ENCODE assay signal across 9 cellular contexts in genomic region chr21:21200103-21200938, GRCh38.
DNase-seq lines count a peak whose midpoint lies in the region; ATAC-seq and TF ChIP-seq lines count a peak whose summit lies in the region.
"Had no signal": no experiment of that assay in that cellular context is flagged by ENCODE, and none has a peak within 500 bp of the region (broad histone marks: within the 10 kb centered on the region; RNA-seq: fewer than 3 reads in every experiment).

No MANE protein-coding gene starts in this region.

- no peaks in the 10 kb centered on the region for H3K9me3 ChIP-seq in testis

- CTCF ChIA-PET in activated CD4-positive, alpha-beta T cell treated with anti-CD3 and anti-CD28 coated beads for 36 hours (lab: Charles Lee) = interaction anchor here (0.7 kb wide), 1 partner anchor 1948 kb away, joined by 4 read pairs; no protein-coding TSS in a partner anchor

- no peak for TF ChIP-seq CTCF in testis (IDR thresholded peaks at IDR 0.05)
- no peak for TF ChIP-seq CTCF in nephron progenitor cell (IDR thresholded peaks at IDR 0.05)

- H3K27ac Mint-ChIP-seq in activated CD4-positive, alpha-beta T cell treated with anti-CD3 and anti-CD28 coated beads for 36 hours = no peak overlapping the region
- peak overlapping the region; percentile 82 for H3K27ac Mint-ChIP-seq in activated T-helper 2 cell treated with anti-CD3 and anti-CD28 coated beads, Interferon-gamma antibody, Interleukin-2, Interleukin-4, amounts not matched to agents 10 μg/mL and 5 μg/mL and 100 μg/mL, durations not matched to agents 14 hours and 24 hours and 36 hours
- H3K27ac Mint-ChIP-seq in nephron progenitor cell = no peak overlapping the region

- H3K9me3 Mint-ChIP-seq in activated CD4-positive, alpha-beta T cell treated with anti-CD3 and anti-CD28 coated beads for 36 hours (ENCODE audit: low read depth) = no peaks in the 10 kb centered on the region
- H3K9me3 Mint-ChIP-seq in activated T-helper 2 cell treated with anti-CD3 and anti-CD28 coated beads, Interferon-gamma antibody, Interleukin-2, Interleukin-4, amounts not matched to agents 10 μg/mL and 5 μg/mL and 100 μg/mL, durations not matched to agents 14 hours and 24 hours and 36 hours = peaks cover 4% of the 10 kb centered on the region
- H3K9me3 Mint-ChIP-seq in nephron progenitor cell = no peaks in the 10 kb centered on the region

- TF ChIP-seq POLR2A in testis (IDR thresholded peaks at IDR 0.05) = no peak

- no peak overlapping the region for H3K4me3 Mint-ChIP-seq in activated CD4-positive, alpha-beta T cell treated with anti-CD3 and anti-CD28 coated beads for 36 hours
- peak overlapping the region; percentile 3 for H3K4me3 Mint-ChIP-seq in activated T-helper 2 cell treated with anti-CD3 and anti-CD28 coated beads, Interferon-gamma antibody, Interleukin-2, Interleukin-4, amounts not matched to agents 10 μg/mL and 5 μg/mL and 100 μg/mL, durations not matched to agents 14 hours and 24 hours and 36 hours (ENCODE audit: low read depth)
- H3K4me3 Mint-ChIP-seq in nephron progenitor cell = no peak overlapping the region

- peak; percentile 31 for DNase-seq in activated CD4-positive, alpha-beta T cell treated with anti-CD3 and anti-CD28 coated beads for 36 hours
- no peak for DNase-seq in activated CD4-positive, alpha-beta T cell treated with anti-CD3 and anti-CD28 coated beads for 1 hour
- peak; percentile 13 for DNase-seq in activated T-helper 2 cell treated with anti-CD3 and anti-CD28 coated beads, Interferon-gamma antibody, Interleukin-2, Interleukin-4, amounts not matched to agents 10 μg/mL and 5 μg/mL and 100 μg/mL, durations not matched to agents 14 hours and 24 hours and 36 hours (ENCODE audit: low spot score)
- DNase-seq in islet precursor cell = peak; percentile 81
- peak; percentile 30 for DNase-seq in testis
- DNase-seq in H7 = no peak
- DNase-seq in nephron progenitor cell = no peak
- DNase-seq in HuH-7 (ENCODE audit: low spot score) = no peak

- no peaks in the 10 kb centered on the region for H3K27me3 Mint-ChIP-seq in activated CD4-positive, alpha-beta T cell treated with anti-CD3 and anti-CD28 coated beads for 36 hours
- no peaks in the 10 kb centered on the region for H3K27me3 Mint-ChIP-seq in activated T-helper 2 cell treated with anti-CD3 and anti-CD28 coated beads, Interferon-gamma antibody, Interleukin-2, Interleukin-4, amounts not matched to agents 10 μg/mL and 5 μg/mL and 100 μg/mL, durations not matched to agents 14 hours and 24 hours and 36 hours (ENCODE audit: low read depth)
- H3K27me3 Mint-ChIP-seq in nephron progenitor cell (ENCODE audit: low read depth, poor library complexity) = no peaks in the 10 kb centered on the region

- POLR2A ChIA-PET in activated CD4-positive, alpha-beta T cell treated with anti-CD3 and anti-CD28 coated beads for 36 hours (lab: Charles Lee) = no interaction called here

- ATAC-seq in activated CD4-positive, alpha-beta T cell treated with anti-CD3 and anti-CD28 coated beads for 36 hours = no peak

- WGBS in testis, 2 donors = 50 to 52% methylated on average over 6 of the region's 6 CpGs

- intact Hi-C loops in activated CD4-positive, alpha-beta T cell treated with anti-CD3 and anti-CD28 coated beads for 36 hours (cut with DNase I, micrococcal nuclease) = no loop called here
- intact Hi-C loops in activated T-helper 2 cell treated with anti-CD3 and anti-CD28 coated beads, Interferon-gamma antibody, Interleukin-2, Interleukin-4, amounts not matched to agents 10 μg/mL and 5 μg/mL and 100 μg/mL, durations not matched to agents 14 hours and 24 hours and 36 hours (cut with micrococcal nuclease) = no loop called here
- intact Hi-C loops in testis (cut with DNase I; ENCODE audit: low total_unique reads) = no loop called here

- H3K36me3 Mint-ChIP-seq in activated CD4-positive, alpha-beta T cell treated with anti-CD3 and anti-CD28 coated beads for 36 hours (ENCODE audit: low read depth) = no peaks in the 10 kb centered on the region
- H3K36me3 Mint-ChIP-seq in activated T-helper 2 cell treated with anti-CD3 and anti-CD28 coated beads, Interferon-gamma antibody, Interleukin-2, Interleukin-4, amounts not matched to agents 10 μg/mL and 5 μg/mL and 100 μg/mL, durations not matched to agents 14 hours and 24 hours and 36 hours (ENCODE audit: low read depth) = peaks cover 8% of the 10 kb centered on the region
- no peaks in the 10 kb centered on the region for H3K36me3 Mint-ChIP-seq in nephron progenitor cell (ENCODE audit: low read depth)

- H3K36me3 ChIP-seq in testis (ENCODE audit: low read depth, missing control alignments) = no peaks in the 10 kb centered on the region
- no peaks in the 10 kb centered on the region for H3K36me3 ChIP-seq in H7 (replicated peaks; ENCODE audit: control insufficient read depth, insufficient read depth, low read length)

- H3K4me1 ChIP-seq in testis = no peaks in the 10 kb centered on the region

- H3K27me3 ChIP-seq in testis (no peaks in the 10 kb centered on the region), H7 (ENCODE audit: control insufficient read depth, insufficient read depth, low read length) (no peaks in the 10 kb centered on the region)

- H3K4me1 Mint-ChIP-seq in activated CD4-positive, alpha-beta T cell treated with anti-CD3 and anti-CD28 coated beads for 36 hours = peaks cover 3% of the 10 kb centered on the region
- H3K4me1 Mint-ChIP-seq in activated T-helper 2 cell treated with anti-CD3 and anti-CD28 coated beads, Interferon-gamma antibody, Interleukin-2, Interleukin-4, amounts not matched to agents 10 μg/mL and 5 μg/mL and 100 μg/mL, durations not matched to agents 14 hours and 24 hours and 36 hours (ENCODE audit: low read depth) = peaks cover 28% of the 10 kb centered on the region
- no peaks in the 10 kb centered on the region for H3K4me1 Mint-ChIP-seq in nephron progenitor cell

- no peak overlapping the region for H3K4me3 ChIP-seq in testis
- no peak overlapping the region for H3K4me3 ChIP-seq in H7 (ENCODE audit: insufficient read depth, low read depth, low read length)

- H3K27ac ChIP-seq in testis = no peak overlapping the region
- H3K27ac ChIP-seq: C4-2B had no signal

Comparison
In these comparisons a context has a peak if more than half of its experiments do, and no peak if none do; other contexts are left out.
1. DNase-seq: peak in activated CD4-positive, alpha-beta T cell treated with anti-CD3 and anti-CD28 coated beads for 36 hours (single experiment), activated T-helper 2 cell treated with anti-CD3 and anti-CD28 coated beads, Interferon-gamma antibody, Interleukin-2, Interleukin-4, amounts not matched to agents 10 μg/mL and 5 μg/mL and 100 μg/mL, durations not matched to agents 14 hours and 24 hours and 36 hours (single experiment), islet precursor cell (single experiment) and testis (single experiment); none in activated CD4-positive, alpha-beta T cell treated with anti-CD3 and anti-CD28 coated beads for 1 hour (single experiment), H7 (single experiment), nephron progenitor cell (single experiment) and HuH-7 (single experiment).